In the genomic region with DNA sequence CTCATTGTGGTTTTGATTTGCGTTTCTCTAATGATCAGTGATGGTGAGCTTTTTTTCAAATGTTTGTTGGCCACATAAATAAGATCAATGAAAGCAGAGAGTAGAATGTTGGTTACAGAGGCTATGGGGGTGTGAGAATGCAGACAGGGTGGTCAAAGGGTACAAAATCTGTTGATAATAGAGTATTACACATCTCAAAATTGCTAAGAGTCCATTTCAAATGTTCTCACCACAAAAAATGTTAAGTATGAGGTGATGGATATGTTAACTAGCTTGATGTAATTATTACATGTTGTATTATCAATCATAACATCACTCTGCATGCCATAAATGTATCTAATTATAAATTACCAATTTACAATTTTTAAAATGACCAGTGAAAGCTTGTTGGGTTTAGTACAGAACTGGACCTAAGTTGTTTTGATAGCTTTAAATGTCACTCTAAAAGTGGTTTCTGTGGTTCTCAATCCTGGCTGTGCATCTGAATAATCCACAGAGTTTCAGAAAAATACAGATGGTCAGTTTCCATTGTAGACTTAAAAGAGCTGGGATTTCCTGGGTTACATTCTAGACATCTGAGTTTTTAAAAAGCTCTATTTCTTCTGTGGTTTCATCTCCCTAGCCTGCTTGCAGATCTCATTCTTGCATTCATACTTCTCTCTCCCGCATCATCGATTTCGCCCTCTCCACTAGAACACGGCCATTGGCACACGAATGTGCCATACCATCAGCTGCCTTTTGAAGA, we compare ENCODE assay signal across 10 cellular contexts.
"Had no signal": no experiment of that assay in that cellular context is flagged by ENCODE, and none has a peak within 500 bp of the region (broad histone marks: within the 10 kb centered on the region; RNA-seq: fewer than 3 reads in every experiment).

No MANE protein-coding gene starts in this region.

- H3K9ac ChIP-seq: KMS-11 had no signal

- DNase-seq: H9, HCEC 1CT, Karpas-422, KBM-7 had no signal

- H3K36me3 Mint-ChIP-seq: IgD-negative memory B cell had no signal

- H3K4me3 Mint-ChIP-seq: GM23338, H9, IgD-negative memory B cell had no signal

- H3K27ac ChIP-seq: HL-60, KMS-11 had no signal

- H2AFZ ChIP-seq: GM23338 had no signal

- H3K4me3 ChIP-seq: GM23338 had no signal

- H3K27me3 Mint-ChIP-seq: IgD-negative memory B cell had no signal

- ATAC-seq: GM23338, HepG2 had no signal

- FAIRE-seq: H54, HepG2 had no signal

- H3K27ac Mint-ChIP-seq: GM23338, H9, IgD-negative memory B cell had no signal

- H3K9me3 Mint-ChIP-seq: GM23338, H9 had no signal

- H3K4me2 ChIP-seq: GM23338, KMS-11 had no signal
